25 cellular contexts compared by ENCODE assay signal in the genomic region with DNA sequence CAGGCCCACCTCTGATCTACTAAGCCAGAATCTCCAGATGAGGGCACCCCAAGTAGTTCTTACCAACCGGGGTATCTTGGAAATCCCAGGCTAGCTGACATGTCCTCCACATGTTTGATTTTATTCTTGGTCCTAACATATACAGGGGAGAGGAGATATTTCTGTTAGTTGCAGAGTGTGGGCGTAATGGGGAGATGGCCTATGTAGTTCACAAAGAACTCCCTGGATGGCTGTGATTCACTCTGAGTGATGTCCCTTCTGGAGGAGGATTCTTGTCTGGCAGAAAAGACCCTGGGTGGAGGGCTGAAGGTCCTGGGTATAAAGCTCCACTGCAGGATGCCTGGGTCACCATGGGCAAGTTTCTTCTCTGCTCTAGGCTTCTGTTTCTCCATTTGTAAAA.
"Had no signal": no experiment of that assay in that cellular context is flagged by ENCODE, and none has a peak within 500 bp of the region (broad histone marks: within the 10 kb centered on the region; RNA-seq: fewer than 3 reads in every experiment).

No MANE protein-coding gene starts in this region.

- H3K27me3 ChIP-seq: adrenal gland had no signal

- H3K27ac Mint-ChIP-seq: activated CD8-positive, alpha-beta memory T cell treated with anti-CD3 and anti-CD28 coated beads, Interleukin-2, amount 10 ng/mL, durations not matched to agents 7 days and 5 days; activated naive CD8-positive, alpha-beta T cell; activated T-cell treated with anti-CD3 and anti-CD28 coated beads, Interleukin-2, amount 50 U/mL, for 24 hours; activated T-helper 1 cell treated with anti-CD3 and anti-CD28 coated beads, Interleukin-12 subunit alpha, Interleukin-12 subunit beta, Interleukin-2, Interleukin-4 antibody, amounts not matched to agents 30 ng/mL and 10 ng/mL and 1 ng/mL, durations not matched to agents 14 hours and 24 hours and 36 hours; T-cell had no signal

- H3K9me3 Mint-ChIP-seq: activated T-cell treated with anti-CD3 and anti-CD28 coated beads, Interleukin-2, amount 50 U/mL, for 24 hours; activated T-helper 1 cell treated with anti-CD3 and anti-CD28 coated beads, Interleukin-12 subunit alpha, Interleukin-12 subunit beta, Interleukin-2, Interleukin-4 antibody, amounts not matched to agents 30 ng/mL and 10 ng/mL and 1 ng/mL, durations not matched to agents 14 hours and 24 hours and 36 hours; T-cell had no signal

- H3K4me1 ChIP-seq: adrenal gland had no signal

- H3K27ac ChIP-seq: adrenal gland, VCaP had no signal

- DNase-seq: activated CD4-positive, CD25-positive, alpha-beta regulatory T cell; activated CD8-positive, alpha-beta memory T cell treated with anti-CD3 and anti-CD28 coated beads, Interleukin-2, amount 10 ng/mL, durations not matched to agents 7 days and 5 days; activated effector memory CD4-positive, alpha-beta T cell treated with Interleukin-2 at 50 U/mL for 16 hours; activated naive CD4-positive, alpha-beta T cell treated with Interleukin-2 at 50 U/mL for 16 hours; activated T-cell treated with anti-CD3 and anti-CD28 coated beads, Interleukin-2, amount 50 U/mL, for 24 hours; adrenal gland; anterior cingulate cortex; central memory CD4-positive, alpha-beta T cell; MM.1S; NCI-H1105 treated with DMSO at 0.1 percent for 48 hours; NCI-H1436 treated with DMSO at 0.1 percent for 48 hours; NCI-H187; NCI-H2081; NCI-H446; NCI-H524; PC-3; SIG-M5; T-cell; T-helper 2 cell; T1000 had no signal

- H3K4me3 ChIP-seq: adrenal gland had no signal

- H3K4me1 Mint-ChIP-seq: activated CD8-positive, alpha-beta memory T cell treated with anti-CD3 and anti-CD28 coated beads, Interleukin-2, amount 10 ng/mL, durations not matched to agents 7 days and 5 days; T-cell had no signal

- ATAC-seq: activated CD8-positive, alpha-beta memory T cell treated with anti-CD3 and anti-CD28 coated beads, Interleukin-2, amount 10 ng/mL, durations not matched to agents 7 days and 5 days; PC-3; T-cell had no signal

- FAIRE-seq: bronchial epithelial cell, TTC549 had no signal

- H3K9me3 ChIP-seq: adrenal gland had no signal

- H3K4me3 Mint-ChIP-seq: activated CD8-positive, alpha-beta memory T cell treated with anti-CD3 and anti-CD28 coated beads, Interleukin-2, amount 10 ng/mL, durations not matched to agents 7 days and 5 days; activated naive CD8-positive, alpha-beta T cell; activated T-cell treated with anti-CD3 and anti-CD28 coated beads, Interleukin-2, amount 50 U/mL, for 24 hours; activated T-helper 1 cell treated with anti-CD3 and anti-CD28 coated beads, Interleukin-12 subunit alpha, Interleukin-12 subunit beta, Interleukin-2, Interleukin-4 antibody, amounts not matched to agents 30 ng/mL and 10 ng/mL and 1 ng/mL, durations not matched to agents 14 hours and 24 hours and 36 hours; T-cell had no signal

- H3K27me3 Mint-ChIP-seq: activated CD8-positive, alpha-beta memory T cell treated with anti-CD3 and anti-CD28 coated beads, Interleukin-2, amount 10 ng/mL, durations not matched to agents 7 days and 5 days; activated naive CD8-positive, alpha-beta T cell; activated T-cell treated with anti-CD3 and anti-CD28 coated beads, Interleukin-2, amount 50 U/mL, for 24 hours; T-cell had no signal
